20 cellular contexts compared by ENCODE assay signal in the genomic region with DNA sequence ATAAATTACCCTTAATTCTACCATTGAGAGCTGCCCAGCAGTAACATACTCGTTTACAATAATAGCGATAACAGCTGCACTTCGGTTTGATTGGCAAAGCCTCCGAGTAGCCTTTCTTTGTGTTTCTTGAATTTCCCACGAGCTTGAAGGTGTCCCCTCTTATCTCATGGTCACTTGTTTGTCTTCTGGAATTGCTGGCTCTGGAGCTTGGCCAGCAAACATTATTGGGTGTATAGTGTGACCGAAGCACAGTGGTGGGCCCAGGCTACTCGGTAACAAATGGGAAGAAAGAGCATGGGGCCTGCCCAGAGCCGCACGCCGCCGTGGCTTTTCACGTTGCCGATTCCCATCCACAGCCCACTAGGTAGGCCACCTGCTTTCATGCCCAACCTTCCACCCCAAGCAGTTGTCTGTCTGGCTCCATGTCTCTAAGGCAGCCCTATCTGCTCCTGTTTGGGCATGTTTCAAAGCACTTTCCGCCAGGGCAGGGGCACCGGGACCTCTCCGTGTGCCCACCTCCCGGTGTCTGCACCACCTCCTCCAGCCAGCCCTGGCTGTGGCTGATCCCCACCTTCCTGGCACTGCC.
"Had no signal": no experiment of that assay in that cellular context is flagged by ENCODE, and none has a peak within 500 bp of the region (broad histone marks: within the 10 kb centered on the region; RNA-seq: fewer than 3 reads in every experiment).

No MANE protein-coding gene starts in this region.

- H3K4me3 ChIP-seq: cardiac muscle cell had no signal

- H3K27ac ChIP-seq: brain microvascular endothelial cell, cardiac muscle cell, KMS-11, VCaP had no signal

- H3K4me2 ChIP-seq: KMS-11 had no signal

- H3K36me3 ChIP-seq: brain microvascular endothelial cell, cardiac muscle cell had no signal

- H3K9ac ChIP-seq: KMS-11 had no signal

- DNase-seq: activated CD4-positive, alpha-beta memory T cell treated with anti-CD3 and anti-CD28 coated beads for 36 hours; activated CD4-positive, alpha-beta T cell treated with anti-CD3 and anti-CD28 coated beads, Interleukin-2, amount 10 ng/mL, durations not matched to agents 7 days and 5 days; activated CD4-positive, CD25-positive, alpha-beta regulatory T cell; activated CD8-positive, alpha-beta memory T cell treated with anti-CD3 and anti-CD28 coated beads for 24 hours; activated effector memory CD4-positive, alpha-beta T cell treated with anti-CD3 and anti-CD28 coated beads, Interleukin-2, amount 50 U/mL, for 16 hours; activated naive CD4-positive, alpha-beta T cell treated with Interleukin-2 at 50 U/mL for 16 hours; activated naive CD8-positive, alpha-beta T cell treated with anti-CD3 and anti-CD28 coated beads, Interleukin-2, amount 50 U/mL, for 24 hours; activated T-cell treated with anti-CD3 and anti-CD28 coated beads, Interleukin-2, amount 50 U/mL, for 4 hours; brain microvascular endothelial cell; NCI-H1105 treated with DMSO at 0.1 percent for 48 hours; NCI-H1436 treated with DMSO at 0.1 percent for 48 hours; NCI-H1930; NCI-H345; NCI-H524; SIG-M5; T-helper 1 cell had no signal

- ATAC-seq: activated naive CD4-positive, alpha-beta T cell treated with anti-CD3 and anti-CD28 coated beads, Interleukin-2, amount 50 U/mL, for 72 hours; activated naive CD8-positive, alpha-beta T cell treated with anti-CD3 and anti-CD28 coated beads, Interleukin-2, amount 50 U/mL, for 24 hours; activated T-cell treated with anti-CD3 and anti-CD28 coated beads, Interleukin-2, amount 50 U/mL, for 4 hours had no signal

- H3K27me3 ChIP-seq: brain microvascular endothelial cell, cardiac muscle cell had no signal
